10 cellular contexts compared by ENCODE assay signal in the genomic region with DNA sequence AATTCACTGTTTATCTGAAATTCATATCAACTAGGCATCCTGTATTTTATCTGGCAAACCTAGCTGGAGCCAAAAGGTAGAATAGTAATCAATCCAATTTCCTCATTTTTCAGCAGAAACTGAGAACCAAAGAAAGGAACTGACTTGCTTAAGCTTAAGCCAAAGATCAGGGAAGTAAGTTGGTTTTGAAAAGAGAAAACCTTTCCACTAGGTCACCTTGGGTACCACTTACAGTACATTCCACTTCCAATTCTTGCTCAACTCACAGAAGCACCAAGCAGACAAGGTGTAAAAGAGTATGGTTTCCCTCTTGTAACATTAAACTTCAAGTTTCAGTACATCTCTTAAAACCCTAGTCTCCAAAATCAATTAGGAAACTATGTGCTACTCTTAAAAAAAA.
DNase-seq lines count a peak whose midpoint lies in the region; ATAC-seq and TF ChIP-seq lines count a peak whose summit lies in the region.
"Had no signal": no experiment of that assay in that cellular context is flagged by ENCODE, and none has a peak within 500 bp of the region (broad histone marks: within the 10 kb centered on the region; RNA-seq: fewer than 3 reads in every experiment).

No MANE protein-coding gene starts in this region.

- H3K4me2 ChIP-seq in osteoblast (ENCODE audit: insufficient read depth, low read length) = peak overlapping the region; percentile 99

- CTCF ChIA-PET in RWPE1 (lab: Yijun Ruan, JAX) = no interaction called here

- DNase-seq in GM12864 (ENCODE audit: low read depth) (no peak), NOMO-1 treated with DMSO at 0.1 percent for 48 hours (lab: John Stamatoyannopoulos, UW; ENCODE audit: unreplicated experiment) (peak; percentile 43), colonic mucosa (no peak), osteoblast (ENCODE audit: insufficient read length, low spot score, missing footprints) (no peak), WERI-Rb-1 (no peak), RWPE1 (ENCODE audit: low spot score) (no peak), foreskin melanocyte (no peak)
- DNase-seq: effector memory CD4-positive, alpha-beta T cell; NCI-H2029 had no signal

- no peak overlapping the region for H2AFZ ChIP-seq in osteoblast (ENCODE audit: low read length)

- ATAC-seq in HG03280 (IDR thresholded peaks at IDR 0.05; ENCODE audit: unreplicated experiment) = no peak

- H3K27ac ChIP-seq in colonic mucosa (no peak overlapping the region), osteoblast (ENCODE audit: low read depth, low read length) (no peak overlapping the region), WERI-Rb-1 (no peak overlapping the region), RWPE1 (no peak overlapping the region)

- intact Hi-C loops in colonic mucosa (cut with DNase I) = loop anchor here (10.0 kb wide), 2 partner anchors 82 to 128 kb away; a partner anchor contains a TSS

- H3K9ac ChIP-seq in colonic mucosa (ENCODE audit: low read depth in 2 of 2, low read length in 2 of 2) = peak overlapping the region in 1 of 2 donors; percentile 88

- POLR2A ChIA-PET in RWPE1 (lab: Yijun Ruan, JAX; ENCODE audit: low non-redundant PET) = no interaction called here

- H3K36me3 ChIP-seq in colonic mucosa (no peaks in the 10 kb centered on the region), osteoblast (ENCODE audit: insufficient read depth, low read length) (no peaks in the 10 kb centered on the region), WERI-Rb-1 (peaks cover 7% of the 10 kb centered on the region; the same call in 1 of the 2 replicates)

- H3K27me3 ChIP-seq in colonic mucosa (no peaks in the 10 kb centered on the region), osteoblast (ENCODE audit: insufficient read depth, low read length) (no peaks in the 10 kb centered on the region), WERI-Rb-1 (ENCODE audit: insufficient read depth, low read depth, severe bottlenecking) (no peaks in the 10 kb centered on the region)

- TF ChIP-seq CTCF in GM12864 (IDR thresholded peaks at IDR 0.05; ENCODE audit: low read depth, low read length, missing control alignments) (no peak), colonic mucosa (IDR thresholded peaks at IDR 0.05) (no peak), osteoblast (IDR thresholded peaks at IDR 0.05; ENCODE audit: extremely low read depth, low read depth, low read length) (no peak), WERI-Rb-1 (IDR thresholded peaks at IDR 0.05; ENCODE audit: low read depth, low read length) (no peak), RWPE1 (conservative IDR thresholded peaks at IDR 0.05; ENCODE audit: low read depth) (no peak)

- peak overlapping the region; percentile 91; the same call in 1 of the 2 replicates for H3K4me3 ChIP-seq in GM12864 (ENCODE audit: low read depth, low read length)
- peak overlapping the region; percentile 77 for H3K4me3 ChIP-seq in colonic mucosa
- H3K4me3 ChIP-seq in osteoblast (ENCODE audit: insufficient read depth, low read length) = no peak overlapping the region
- no peak overlapping the region for H3K4me3 ChIP-seq in WERI-Rb-1 (ENCODE audit: low read depth, low read length)

- H3K79me2 ChIP-seq in osteoblast (ENCODE audit: insufficient read depth, low read length) = peaks cover 21% of the 10 kb centered on the region

- H3K9me3 ChIP-seq in colonic mucosa = no peaks in the 10 kb centered on the region
- H3K9me3 ChIP-seq in osteoblast (ENCODE audit: low read depth, low read length) = no peaks in the 10 kb centered on the region
- peaks cover 4% of the 10 kb centered on the region for H3K9me3 ChIP-seq in WERI-Rb-1 (ENCODE audit: severe bottlenecking)

- no peaks in the 10 kb centered on the region for H4K20me1 ChIP-seq in osteoblast (ENCODE audit: insufficient read depth, low read length)

- H3K4me1 ChIP-seq in colonic mucosa = peaks cover 6% of the 10 kb centered on the region
- H3K4me1 ChIP-seq in osteoblast (ENCODE audit: insufficient read depth, low read length) = peaks cover 19% of the 10 kb centered on the region

Comparison
In these comparisons a context has a peak if more than half of its experiments do, and no peak if none do; other contexts are left out.
1. H3K4me3 ChIP-seq: peak in GM12864 (single experiment) and colonic mucosa (single experiment); none in osteoblast (single experiment) and WERI-Rb-1 (single experiment).